In the genomic region with DNA sequence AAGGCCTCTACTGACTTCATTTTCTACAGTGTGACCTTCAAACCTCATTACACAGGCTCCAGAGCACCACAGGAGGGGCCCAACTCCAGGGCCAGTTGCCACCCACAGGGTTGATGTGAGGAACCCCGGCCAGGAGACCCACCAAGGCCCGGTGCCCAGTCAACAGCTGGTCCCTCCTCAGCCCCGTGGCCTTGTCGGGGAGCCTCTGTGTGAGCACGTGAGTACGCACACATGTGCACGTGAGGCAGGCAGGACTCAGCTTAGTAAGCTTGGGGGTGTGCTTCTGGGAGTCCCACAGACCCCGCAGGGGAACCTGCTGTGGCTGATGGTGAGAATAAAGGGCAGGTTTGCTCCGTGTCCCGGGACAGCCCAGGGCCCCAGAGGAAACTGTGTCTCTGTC, we compare ENCODE assay signal across 1 cellular context.
TF ChIP-seq lines count a peak whose summit lies in the region.

No MANE protein-coding gene starts in this region.

TF ChIP-seq in HEK293, 187 proteins besides CTCF, POLR2A, EP300 and RAD21 (continued from another document):
- TF ChIP-seq, protein P1, sequence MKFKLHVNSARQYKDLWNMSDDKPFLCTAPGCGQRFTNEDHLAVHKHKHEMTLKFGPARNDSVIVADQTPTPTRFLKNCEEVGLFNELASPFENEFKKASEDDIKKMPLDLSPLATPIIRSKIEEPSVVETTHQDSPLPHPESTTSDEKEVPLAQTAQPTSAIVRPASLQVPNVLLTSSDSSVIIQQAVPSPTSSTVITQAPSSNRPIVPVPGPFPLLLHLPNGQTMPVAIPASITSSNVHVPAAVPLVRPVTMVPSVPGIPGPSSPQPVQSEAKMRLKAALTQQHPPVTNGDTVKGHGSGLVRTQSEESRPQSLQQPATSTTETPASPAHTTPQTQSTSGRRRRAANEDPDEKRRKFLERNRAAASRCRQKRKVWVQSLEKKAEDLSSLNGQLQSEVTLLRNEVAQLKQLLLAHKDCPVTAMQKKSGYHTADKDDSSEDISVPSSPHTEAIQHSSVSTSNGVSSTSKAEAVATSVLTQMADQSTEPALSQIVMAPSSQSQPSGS (tag by site-specific recombination; IDR thresholded peaks at IDR 0.05; ENCODE audit: low read depth) = no peak
